Comparison of ENCODE assay signal across 8 cellular contexts in genomic region chr1:202861420-202862121, GRCh38. TPM values are rescaled to one million over a fixed set of nuclear protein-coding genes. Genes with fewer than 3 reads are reported as not detected.
DNase-seq lines count a peak whose midpoint lies in the region; ATAC-seq, FAIRE-seq and TF ChIP-seq lines count a peak whose summit lies in the region.

No MANE protein-coding gene starts in this region.

- H3K4me2 ChIP-seq in HepG2 (ENCODE audit: low read depth, low read length) = peak overlapping the region; percentile 94

- in situ Hi-C loops in HepG2 (cut with HindIII; ENCODE audit: extremely low pct_ligation_motif_present, low pct_unique_long_range_greater_than_20kb) = no loop called here

- H3K27ac ChIP-seq in duodenal mucosa (ENCODE audit: low read depth, low read length) (no peak overlapping the region), HepG2 (ENCODE audit: extremely low read length, insufficient read depth, low read length) (peak overlapping the region; percentile 95)

- intact Hi-C loops in HepG2 (cut with micrococcal nuclease; ENCODE audit: unreplicated experiment) = loop anchor here (2.0 to 5.0 kb wide), 2 partner anchors 51 to 66 kb away; partner anchors contain the start of genes KLHL12 and PCAT6

- peak overlapping the region; percentile 96 for H3K27ac Mint-ChIP-seq in WTC11

- H3K79me2 ChIP-seq in HepG2 (ENCODE audit: insufficient read depth, low read length) = peaks cover 10% of the 10 kb centered on the region

- peak; percentile 80 to 95; a peak in 3 of 4 replicates for TF ChIP-seq POLR2A in HepG2 (IDR thresholded peaks at IDR 0.05; ENCODE audit: insufficient read depth in 1 of 2, low read depth in 2 of 2, low read length in 2 of 2)

- H2AFZ ChIP-seq in HepG2 (ENCODE audit: low read length) = peak overlapping the region; percentile 80

- TF ChIP-seq CTCF in WTC11 (IDR thresholded peaks at IDR 0.05) (no peak), HepG2 (CRISPR knock-in tag; IDR thresholded peaks at IDR 0.05) (no peak)

- H3K27me3 ChIP-seq in duodenal mucosa (ENCODE audit: control insufficient read depth in 1 of 2, insufficient read depth in 2 of 2, low read length in 2 of 2) (no peaks in the 10 kb centered on the region), HepG2 (ENCODE audit: control insufficient read depth in 1 of 2, insufficient read depth in 2 of 2, low read length in 2 of 2) (no peaks in the 10 kb centered on the region; a peak in 1 of 5 replicates)

- peak overlapping the region; percentile 50 to 57 for H3K9ac ChIP-seq in duodenal mucosa (ENCODE audit: low read depth in 1 of 2, low read length in 2 of 2)
- H3K9ac ChIP-seq in HepG2 (ENCODE audit: insufficient read depth, low read depth, low read length) = peak overlapping the region; percentile 78

- ATAC-seq in HG03045 (IDR thresholded peaks at IDR 0.05; ENCODE audit: unreplicated experiment) = peak; percentile 85
- peak; percentile 89 for ATAC-seq in WTC11
- ATAC-seq in HepG2 = peak; percentile 90

- H3K4me3 Mint-ChIP-seq in WTC11 = peak overlapping the region; percentile 88

- H3K4me1 ChIP-seq in duodenal mucosa (ENCODE audit: control insufficient read depth in 1 of 2, insufficient read depth in 2 of 2, low read length in 2 of 2) (peaks cover 46 to 54% of the 10 kb centered on the region in 2 donors), HepG2 (ENCODE audit: insufficient read depth, low read length) (peaks cover 61% of the 10 kb centered on the region)

- no TSS peak for BruUV-seq in HepG2 (replicated peaks; lab: Mats Ljungman, UMichigan)

- H3K4me1 Mint-ChIP-seq in WTC11 = peaks cover 19% of the 10 kb centered on the region

- WGBS in HepG2 (ENCODE audit: low lambda C conversion rate) = 0% methylated on average over 18 of the region's 44 CpGs

- POLR2A ChIA-PET in WTC11 (lab: Charles Lee) (interaction anchor here (1.0 to 2.7 kb wide), 9 partner anchors 12 to 145 kb away, joined by 3 to 32 read pairs (median 5); partner anchors contain the start of genes KDM5B, PCAT6 and TMEM183A), HepG2 (lab: Yijun Ruan, JAX) (interaction anchor here (0.6 to 5.1 kb wide), 18 partner anchors 10 to 145 kb away, joined by 3 to 74 read pairs (median 4); partner anchors contain the start of genes KDM5B, KLHL12, PCAT6 and RABIF)

- H3K4me3 ChIP-seq in duodenal mucosa (ENCODE audit: low read depth in 1 of 2, low read length in 2 of 2) = peak overlapping the region; percentile 72 to 86
- H3K4me3 ChIP-seq in HepG2 (replicated peaks in 1 of 3; ENCODE audit: insufficient read depth in 1 of 3, low read depth in 2 of 3, low read length in 3 of 3) = peak overlapping the region; percentile 79 to 91 (median 83)

- no peaks in the 10 kb centered on the region for H4K20me1 ChIP-seq in HepG2 (ENCODE audit: insufficient read depth, low read length)

- H3K36me3 ChIP-seq in duodenal mucosa (ENCODE audit: control insufficient read depth in 1 of 2, insufficient read depth in 2 of 2, low read length in 2 of 2) = no peaks in the 10 kb centered on the region
- no peaks in the 10 kb centered on the region for H3K36me3 ChIP-seq in HepG2 (replicated peaks in 1 of 2; ENCODE audit: control insufficient read depth in 1 of 2, insufficient read depth in 2 of 2, low read length in 2 of 2)

- FAIRE-seq in HepG2 (lab: Jason Lieb, UNC) = no peak

- TF ChIP-seq EP300 in HepG2 (IDR thresholded peaks at IDR 0.05; ENCODE audit: low read depth in 2 of 2, low read length in 2 of 2) = no peak
- TF ChIP-seq EP300 in HepG2 (CRISPR knock-in tag; IDR thresholded peaks at IDR 0.05; ENCODE audit: borderline replicate concordance) = no peak

- no peaks in the 10 kb centered on the region for H3K27me3 Mint-ChIP-seq in WTC11 (ENCODE audit: low read depth)

- 0 out of 2 replicates have a peak, but pooled peaks have one; percentile 6 for TF ChIP-seq RAD21 in HepG2 (CRISPR knock-in tag; IDR thresholded peaks at IDR 0.05)

- peaks cover 19% of the 10 kb centered on the region for H3K36me3 Mint-ChIP-seq in WTC11

- CTCF ChIA-PET in WTC11 (lab: Charles Lee) (interaction anchor here (0.6 to 2.2 kb wide), 7 partner anchors 10 to 548 kb away, joined by 3 to 8 read pairs (median 5); partner anchors contain the start of gene PCAT6), HepG2 (lab: Yijun Ruan, JAX; ENCODE audit: low intra/inter-chr PET ratio, low total read pairs) (no interaction called here)

- no peaks in the 10 kb centered on the region for H3K9me3 Mint-ChIP-seq in WTC11

- peak; percentile 47 for DNase-seq in activated naive CD4-positive, alpha-beta T cell treated with Interleukin-2 at 50 U/mL for 16 hours
- no peak for DNase-seq in activated naive CD4-positive, alpha-beta T cell (lab: John Stamatoyannopoulos, UW)
- DNase-seq in NCI-H2171 treated with DMSO at 0.1 percent for 48 hours (lab: John Stamatoyannopoulos, UW) = peak; percentile 75
- DNase-seq in WTC11 (ENCODE audit: low spot score) = peak; percentile 94
- DNase-seq in HepG2 (ENCODE audit: low spot score) = peak; percentile 90
- DNase-seq in stimulated activated CD4-positive, alpha-beta T cell treated with anti-CD3 and anti-CD28 coated beads, Interleukin-2, amount 100 ng/mL, for 48 hours = peak; percentile 23 to 40

- H3K9me3 ChIP-seq in duodenal mucosa (ENCODE audit: control insufficient read depth in 1 of 2, low read length in 2 of 2) = no peaks in the 10 kb centered on the region
- no peaks in the 10 kb centered on the region for H3K9me3 ChIP-seq in HepG2 (ENCODE audit: low read length)

RNA-seq across cellular contexts. Expression of gene RABIF, which starts 27.4 kb away (rescaled TPM):
- total RNA-seq in WTC11 (2021) (5.4 to 6.6 TPM (median 5.6 TPM) in 3 replicates), HepG2 (2016; rRNA removed; fragmentation: Illumina TruSeq; extraction: Trizol) (8.3 and 11.1 TPM in 2 replicates)
- total RNA-seq in HepG2 (2016; cell fraction: cytosol; rRNA removed; fragmentation: Illumina TruSeq; extraction: Trizol; ENCODE audit: low read depth) = 3.2 and 3.3 TPM in 2 replicates
- 8.7 and 12.4 TPM in 2 replicates for total RNA-seq in HepG2 (2016; cell fraction: insoluble cytoplasmic fraction; rRNA removed; fragmentation: Illumina TruSeq; extraction: Trizol)
- 6.1 TPM in 2 replicates for total RNA-seq in HepG2 (2016; cell fraction: membrane; rRNA removed; fragmentation: Illumina TruSeq; extraction: Trizol)
- total RNA-seq in HepG2 (2016; cell fraction: nucleus; rRNA removed; fragmentation: Illumina TruSeq; extraction: Trizol) = 5.1 TPM in 2 replicates
- 7.6 and 7.7 TPM in 2 replicates for polyA plus RNA-seq in HepG2 (2011; rRNA removed)
- polyA plus RNA-seq in HepG2 (2011; cell fraction: cytosol; rRNA removed) = 5.7 and 8.0 TPM in 2 replicates
- 2.7 and 3.1 TPM in 2 replicates for polyA plus RNA-seq in HepG2 (2011; cell fraction: nucleus; rRNA removed)
- 5.7 and 7.0 TPM in 2 replicates for polyA plus RNA-seq in HepG2 (2012)
- 2.7 and 2.8 TPM in 2 replicates for polyA plus RNA-seq in HepG2 (2016; cell fraction: cytosol; fragmentation: Illumina TruSeq; extraction: Trizol; ENCODE audit: low read depth)
- polyA plus RNA-seq in HepG2 (2016; cell fraction: insoluble cytoplasmic fraction; fragmentation: Illumina TruSeq; extraction: Trizol; ENCODE audit: low read depth) = 13.9 and 15.8 TPM in 2 replicates
- polyA plus RNA-seq in HepG2 (2016; cell fraction: membrane; fragmentation: Illumina TruSeq; extraction: Trizol; ENCODE audit: low read depth) = 6.0 and 6.1 TPM in 2 replicates
- polyA plus RNA-seq in HepG2 (2016; cell fraction: nucleus; fragmentation: Illumina TruSeq; extraction: Trizol; ENCODE audit: insufficient read depth, low read depth) = 8.4 and 8.9 TPM in 2 replicates
- polyA minus RNA-seq in HepG2 (2011; rRNA and poly(A)+ RNA removed; ENCODE audit: low replicate concordance) = 7.0 and 11.0 TPM in 2 replicates
- 4.1 and 4.8 TPM in 2 replicates for polyA minus RNA-seq in HepG2 (2011; cell fraction: cytosol; rRNA and poly(A)+ RNA removed)
- polyA minus RNA-seq in HepG2 (2011; cell fraction: nucleus; rRNA and poly(A)+ RNA removed) = 8.8 and 13.7 TPM in 2 replicates

RNA-seq across cellular contexts. Expression of gene PCAT6, which starts 50.8 kb away (rescaled TPM):
- total RNA-seq in WTC11 (2021) = 11.2 to 13.2 TPM (median 11.7 TPM) in 3 replicates
- total RNA-seq in HepG2 (2016; rRNA removed; fragmentation: Illumina TruSeq; extraction: Trizol) = 0.55 and 0.60 TPM in 2 replicates
- total RNA-seq in HepG2 (2016; cell fraction: cytosol; rRNA removed; fragmentation: Illumina TruSeq; extraction: Trizol; ENCODE audit: low read depth) = 1.1 and 2.0 TPM in 2 replicates
- 0.84 TPM in 1 of 2 replicates, not detected in the other for total RNA-seq in HepG2 (2016; cell fraction: insoluble cytoplasmic fraction; rRNA removed; fragmentation: Illumina TruSeq; extraction: Trizol)
- total RNA-seq in HepG2 (2016; cell fraction: membrane; rRNA removed; fragmentation: Illumina TruSeq; extraction: Trizol) = 1.00 and 1.1 TPM in 2 replicates
- total RNA-seq in HepG2 (2016; cell fraction: nucleus; rRNA removed; fragmentation: Illumina TruSeq; extraction: Trizol) = 0.94 TPM in 1 of 2 replicates, not detected in the other
- 4.1 and 4.4 TPM in 2 replicates for polyA plus RNA-seq in HepG2 (2011; rRNA removed)
- polyA plus RNA-seq in HepG2 (2011; cell fraction: cytosol; rRNA removed) = 4.5 and 8.3 TPM in 2 replicates
- 9.5 and 12.7 TPM in 2 replicates for polyA plus RNA-seq in HepG2 (2011; cell fraction: nucleus; rRNA removed)
- polyA plus RNA-seq in HepG2 (2012) = 9.0 and 16.4 TPM in 2 replicates
- polyA plus RNA-seq in HepG2 (2016; cell fraction: cytosol; fragmentation: Illumina TruSeq; extraction: Trizol; ENCODE audit: low read depth) = 6.2 and 6.7 TPM in 2 replicates
- polyA plus RNA-seq in HepG2 (2016; cell fraction: insoluble cytoplasmic fraction; fragmentation: Illumina TruSeq; extraction: Trizol; ENCODE audit: low read depth) = 1.0 and 1.8 TPM in 2 replicates
- 5.4 and 6.3 TPM in 2 replicates for polyA plus RNA-seq in HepG2 (2016; cell fraction: membrane; fragmentation: Illumina TruSeq; extraction: Trizol; ENCODE audit: low read depth)
- 3.8 and 4.4 TPM in 2 replicates for polyA plus RNA-seq in HepG2 (2016; cell fraction: nucleus; fragmentation: Illumina TruSeq; extraction: Trizol; ENCODE audit: insufficient read depth, low read depth)
- 6.6 TPM in 1 of 2 replicates, not detected in the other for polyA minus RNA-seq in HepG2 (2011; rRNA and poly(A)+ RNA removed; ENCODE audit: low replicate concordance)
- 3.7 and 3.9 TPM in 2 replicates for polyA minus RNA-seq in HepG2 (2011; cell fraction: cytosol; rRNA and poly(A)+ RNA removed)
- 0.90 and 1.7 TPM in 2 replicates for polyA minus RNA-seq in HepG2 (2011; cell fraction: nucleus; rRNA and poly(A)+ RNA removed)

RNA-seq across cellular contexts. Expression of gene KDM5B, which starts 53.4 kb away (rescaled TPM):
- 222 to 226 TPM (median 225 TPM) in 3 replicates for total RNA-seq in WTC11 (2021)
- total RNA-seq in HepG2 (2016; rRNA removed; fragmentation: Illumina TruSeq; extraction: Trizol) = 33.1 and 34.2 TPM in 2 replicates
- total RNA-seq in HepG2 (2016; cell fraction: cytosol; rRNA removed; fragmentation: Illumina TruSeq; extraction: Trizol; ENCODE audit: low read depth) = 19.5 and 20.3 TPM in 2 replicates
- total RNA-seq in HepG2 (2016; cell fraction: insoluble cytoplasmic fraction; rRNA removed; fragmentation: Illumina TruSeq; extraction: Trizol) = 29.8 and 31.9 TPM in 2 replicates
- 11.4 and 12.3 TPM in 2 replicates for total RNA-seq in HepG2 (2016; cell fraction: membrane; rRNA removed; fragmentation: Illumina TruSeq; extraction: Trizol)
- 54.3 and 61.2 TPM in 2 replicates for total RNA-seq in HepG2 (2016; cell fraction: nucleus; rRNA removed; fragmentation: Illumina TruSeq; extraction: Trizol)
- 26.5 and 35.4 TPM in 2 replicates for polyA plus RNA-seq in HepG2 (2011; rRNA removed)
- polyA plus RNA-seq in HepG2 (2011; cell fraction: cytosol; rRNA removed) = 22.1 and 28.3 TPM in 2 replicates
- 36.4 and 43.7 TPM in 2 replicates for polyA plus RNA-seq in HepG2 (2011; cell fraction: nucleus; rRNA removed)
- polyA plus RNA-seq in HepG2 (2012) = 26.9 and 31.1 TPM in 2 replicates
- polyA plus RNA-seq in HepG2 (2016; cell fraction: cytosol; fragmentation: Illumina TruSeq; extraction: Trizol; ENCODE audit: low read depth) = 0.63 and 1.1 TPM in 2 replicates
- 22.0 and 23.8 TPM in 2 replicates for polyA plus RNA-seq in HepG2 (2016; cell fraction: insoluble cytoplasmic fraction; fragmentation: Illumina TruSeq; extraction: Trizol; ENCODE audit: low read depth)
- polyA plus RNA-seq in HepG2 (2016; cell fraction: membrane; fragmentation: Illumina TruSeq; extraction: Trizol; ENCODE audit: low read depth) = 2.8 and 3.0 TPM in 2 replicates
- polyA plus RNA-seq in HepG2 (2016; cell fraction: nucleus; fragmentation: Illumina TruSeq; extraction: Trizol; ENCODE audit: insufficient read depth, low read depth) = 28.1 and 31.4 TPM in 2 replicates
- polyA minus RNA-seq in HepG2 (2011; rRNA and poly(A)+ RNA removed; ENCODE audit: low replicate concordance) = 24.8 and 71.2 TPM in 2 replicates
- polyA minus RNA-seq in HepG2 (2011; cell fraction: cytosol; rRNA and poly(A)+ RNA removed) = 58.9 and 59.9 TPM in 2 replicates
- 238 and 264 TPM in 2 replicates for polyA minus RNA-seq in HepG2 (2011; cell fraction: nucleus; rRNA and poly(A)+ RNA removed)

Comparison
In these comparisons a context has a peak if more than half of its experiments do, and no peak if none do; other contexts are left out.
1. DNase-seq: peak in activated naive CD4-positive, alpha-beta T cell treated with Interleukin-2 at 50 U/mL for 16 hours (single experiment), NCI-H2171 treated with DMSO at 0.1 percent for 48 hours (single experiment), WTC11 (single experiment), HepG2 (single experiment) and stimulated activated CD4-positive, alpha-beta T cell treated with anti-CD3 and anti-CD28 coated beads, Interleukin-2, amount 100 ng/mL, for 48 hours (2 of 2); none in activated naive CD4-positive, alpha-beta T cell (0 of 4).
2. Peak in every context shown above with its lines, with median percentiles within 50 percentile points of each other: ATAC-seq.